In genomic region chr6:158707120-158707519, GRCh38 we compare ENCODE assay signal across 10 cellular contexts. TPM values are rescaled to one million over a fixed set of nuclear protein-coding genes. Genes with fewer than 3 reads are reported as not detected.
DNase-seq lines count a peak whose midpoint lies in the region; ATAC-seq, FAIRE-seq and TF ChIP-seq lines count a peak whose summit lies in the region.
"Had no signal": no experiment of that assay in that cellular context is flagged by ENCODE, and none has a peak within 500 bp of the region (broad histone marks: within the 10 kb centered on the region; RNA-seq: fewer than 3 reads in every experiment).

No MANE protein-coding gene starts in this region.

- H2AFZ ChIP-seq in astrocyte (ENCODE audit: low read depth, low read length) = no peak overlapping the region

- no peaks in the 10 kb centered on the region for H3K36me3 Mint-ChIP-seq in astrocyte (ENCODE audit: low read depth, unreplicated experiment)

- TF ChIP-seq POLR2A in testis (IDR thresholded peaks at IDR 0.05) = no peak

- no peaks in the 10 kb centered on the region for H3K36me3 ChIP-seq in astrocyte (ENCODE audit: insufficient read depth, low read length)
- H3K36me3 ChIP-seq in testis (ENCODE audit: low read depth, missing control alignments) = no peaks in the 10 kb centered on the region

- no peak for TF ChIP-seq CTCF in astrocyte (IDR thresholded peaks at IDR 0.05; ENCODE audit: insufficient read depth, low read depth, low read length)
- TF ChIP-seq CTCF in testis (IDR thresholded peaks at IDR 0.05) = no peak

- H3K4me3 ChIP-seq in astrocyte (ENCODE audit: insufficient read depth, low read depth, low read length) (no peak overlapping the region), testis (no peak overlapping the region)
- H3K4me3 ChIP-seq: GM12878 had no signal

- H3K27me3 Mint-ChIP-seq in astrocyte (ENCODE audit: low read depth, unreplicated experiment) = no peaks in the 10 kb centered on the region

- H3K4me1 Mint-ChIP-seq in astrocyte (ENCODE audit: low read depth, unreplicated experiment) = peaks cover 21% of the 10 kb centered on the region

- no peaks in the 10 kb centered on the region for H4K20me1 ChIP-seq in astrocyte (ENCODE audit: insufficient read depth, low read length)

- intact Hi-C loops in testis (cut with DNase I; ENCODE audit: low total_unique reads) = loop anchor here (5.0 to 10.0 kb wide), 2 partner anchors 108 to 265 kb away; partner anchors contain the start of gene EZR

- H3K9me3 ChIP-seq in astrocyte (ENCODE audit: insufficient read depth, low read depth, low read length) (no peaks in the 10 kb centered on the region), testis (no peaks in the 10 kb centered on the region)

- H3K9me3 Mint-ChIP-seq in astrocyte (ENCODE audit: unreplicated experiment) = no peaks in the 10 kb centered on the region

- H3K27ac Mint-ChIP-seq in astrocyte (ENCODE audit: unreplicated experiment) = peak overlapping the region; percentile 66

- peaks cover 16% of the 10 kb centered on the region for H3K4me1 ChIP-seq in astrocyte (ENCODE audit: insufficient read depth, low read length)
- H3K4me1 ChIP-seq in testis = peaks cover 42% of the 10 kb centered on the region

- WGBS in testis, 2 donors = 21 to 39% methylated on average over 5 of the region's 5 CpGs

- no peak overlapping the region for H3K27ac ChIP-seq in astrocyte (ENCODE audit: low read depth, low read length)
- peak overlapping the region; percentile 82 to 88 for H3K27ac ChIP-seq in testis

- H3K9ac ChIP-seq in astrocyte (ENCODE audit: low read length) = peak overlapping the region; percentile 5

- peak overlapping the region; percentile 54 for H3K4me2 ChIP-seq in astrocyte (ENCODE audit: low read length)

- no peaks in the 10 kb centered on the region for H3K79me2 ChIP-seq in astrocyte (ENCODE audit: insufficient read depth, low read length)

- no peak for ATAC-seq in HG03521 (IDR thresholded peaks at IDR 0.05; ENCODE audit: unreplicated experiment)
- ATAC-seq in HG02588 (IDR thresholded peaks at IDR 0.05; ENCODE audit: unreplicated experiment) = no peak

- FAIRE-seq in HTR-8/SVneo (lab: Jason Lieb, UNC) (no peak), astrocyte (lab: Jason Lieb, UNC) (no peak)
- FAIRE-seq: GM12878 had no signal

- H3K27me3 ChIP-seq in astrocyte (ENCODE audit: insufficient read depth, low read length) (no peaks in the 10 kb centered on the region), testis (no peaks in the 10 kb centered on the region)

- DNase-seq in HTR-8/SVneo (ENCODE audit: insufficient read length, low spot score) = peak; percentile 53
- peak; percentile 56 for DNase-seq in astrocyte (ENCODE audit: low read depth)
- peak; percentile 61 for DNase-seq in iris pigment epithelial cell (ENCODE audit: low read depth)
- peak; percentile 79 for DNase-seq in testis
- DNase-seq in stimulated activated naive CD4-positive, alpha-beta T cell (lab: John Stamatoyannopoulos, UW) = no peak
- DNase-seq in NOMO-1 (lab: John Stamatoyannopoulos, UW; ENCODE audit: unreplicated experiment in 2 of 2) = no peak
- DNase-seq: NK-92 treated with Interleukin-12 subunit alpha and Interleukin-12 subunit beta, amount 100 ng/mL, for 24 hours had no signal

- no peak overlapping the region for H3K4me3 Mint-ChIP-seq in astrocyte (ENCODE audit: unreplicated experiment)

RNA-seq across cellular contexts. Expression of gene SYTL3, which starts 57.3 kb away (rescaled TPM):
- total RNA-seq in astrocyte = 0.82 and 1.2 TPM in 2 replicates
- 10 to 100 TPM; 10.2 to 11.0 TPM for total RNA-seq in testis
- 7.0 TPM for polyA plus RNA-seq in testis (ENCODE audit: insufficient read depth, low read depth, low replicate concordance)

Comparison
In these comparisons a context has a peak if more than half of its experiments do, and no peak if none do; other contexts are left out.
1. DNase-seq: peak in HTR-8/SVneo (single experiment), astrocyte (single experiment), iris pigment epithelial cell (single experiment) and testis (single experiment); none in stimulated activated naive CD4-positive, alpha-beta T cell (0 of 6) and NOMO-1 (0 of 2).